1 cellular context compared by ENCODE assay signal in genomic region chr15:74889882-74890768, GRCh38.
TF ChIP-seq lines count a peak whose summit lies in the region.

A gene with protein sequence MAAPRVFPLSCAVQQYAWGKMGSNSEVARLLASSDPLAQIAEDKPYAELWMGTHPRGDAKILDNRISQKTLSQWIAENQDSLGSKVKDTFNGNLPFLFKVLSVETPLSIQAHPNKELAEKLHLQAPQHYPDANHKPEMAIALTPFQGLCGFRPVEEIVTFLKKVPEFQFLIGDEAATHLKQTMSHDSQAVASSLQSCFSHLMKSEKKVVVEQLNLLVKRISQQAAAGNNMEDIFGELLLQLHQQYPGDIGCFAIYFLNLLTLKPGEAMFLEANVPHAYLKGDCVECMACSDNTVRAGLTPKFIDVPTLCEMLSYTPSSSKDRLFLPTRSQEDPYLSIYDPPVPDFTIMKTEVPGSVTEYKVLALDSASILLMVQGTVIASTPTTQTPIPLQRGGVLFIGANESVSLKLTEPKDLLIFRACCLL (plus strand): TSS chr15:74890042. CDS start chr15:74890074, 32 bp downstream.

TF ChIP-seq in HepG2, 621 proteins besides CTCF, POLR2A, EP300 and RAD21 (continued from another document and continues in another):
- TF ChIP-seq ARID2 (CRISPR knock-in tag; IDR thresholded peaks at IDR 0.05; ENCODE audit: borderline replicate concordance), result no peak
- TF ChIP-seq DRAP1 (CRISPR knock-in tag; IDR thresholded peaks at IDR 0.05), result peak; percentile 93
- TF ChIP-seq GPN1 (CRISPR knock-in tag; IDR thresholded peaks at IDR 0.05; ENCODE audit: borderline replicate concordance), result no peak
- peak; percentile 87; the same call in 1 of the 2 replicates for TF ChIP-seq KAT7 (CRISPR knock-in tag; IDR thresholded peaks at IDR 0.05; ENCODE audit: borderline replicate concordance)
- TF ChIP-seq, protein P1, sequence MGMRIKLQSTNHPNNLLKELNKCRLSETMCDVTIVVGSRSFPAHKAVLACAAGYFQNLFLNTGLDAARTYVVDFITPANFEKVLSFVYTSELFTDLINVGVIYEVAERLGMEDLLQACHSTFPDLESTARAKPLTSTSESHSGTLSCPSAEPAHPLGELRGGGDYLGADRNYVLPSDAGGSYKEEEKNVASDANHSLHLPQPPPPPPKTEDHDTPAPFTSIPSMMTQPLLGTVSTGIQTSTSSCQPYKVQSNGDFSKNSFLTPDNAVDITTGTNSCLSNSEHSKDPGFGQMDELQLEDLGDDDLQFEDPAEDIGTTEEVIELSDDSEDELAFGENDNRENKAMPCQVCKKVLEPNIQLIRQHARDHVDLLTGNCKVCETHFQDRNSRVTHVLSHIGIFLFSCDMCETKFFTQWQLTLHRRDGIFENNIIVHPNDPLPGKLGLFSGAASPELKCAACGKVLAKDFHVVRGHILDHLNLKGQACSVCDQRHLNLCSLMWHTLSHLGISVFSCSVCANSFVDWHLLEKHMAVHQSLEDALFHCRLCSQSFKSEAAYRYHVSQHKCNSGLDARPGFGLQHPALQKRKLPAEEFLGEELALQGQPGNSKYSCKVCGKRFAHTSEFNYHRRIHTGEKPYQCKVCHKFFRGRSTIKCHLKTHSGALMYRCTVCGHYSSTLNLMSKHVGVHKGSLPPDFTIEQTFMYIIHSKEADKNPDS (CRISPR knock-in tag; IDR thresholded peaks at IDR 0.05), result no peak
- TF ChIP-seq BHLHE40 (IDR thresholded peaks at IDR 0.05; ENCODE audit: low read length), result no peak
- peak; percentile 62; the same call in 1 of the 2 replicates for TF ChIP-seq ZIK1 (CRISPR knock-in tag; IDR thresholded peaks at IDR 0.05; ENCODE audit: borderline replicate concordance, low read depth)
- TF ChIP-seq IRF1 (CRISPR knock-in tag; IDR thresholded peaks at IDR 0.05; ENCODE audit: low read depth), result no peak
- 0 out of 2 replicates have a peak, but pooled peaks have one; percentile 43 for TF ChIP-seq GFI1 (CRISPR knock-in tag; IDR thresholded peaks at IDR 0.05; ENCODE audit: borderline replicate concordance)
- no peak for TF ChIP-seq PRPF4 (IDR thresholded peaks at IDR 0.05; ENCODE audit: low read depth, low read length, poor library complexity, severe bottlenecking)
- peak; percentile 90 for TF ChIP-seq ZNF18 (CRISPR knock-in tag; IDR thresholded peaks at IDR 0.05; ENCODE audit: insufficient replicate concordance)
- TF ChIP-seq IRF2 (CRISPR knock-in tag; IDR thresholded peaks at IDR 0.05), result peak; percentile 91
- no peak for TF ChIP-seq GTF3A (CRISPR knock-in tag; conservative IDR thresholded peaks at IDR 0.05)
- TF ChIP-seq THAP8 (CRISPR knock-in tag; IDR thresholded peaks at IDR 0.05; ENCODE audit: borderline replicate concordance), result peak; percentile 82; the same call in 1 of the 2 replicates
- peak; percentile 98 for TF ChIP-seq PITX1 (CRISPR knock-in tag; IDR thresholded peaks at IDR 0.05)
- TF ChIP-seq ZNF746 (CRISPR knock-in tag; IDR thresholded peaks at IDR 0.05), result no peak
- no peak for TF ChIP-seq ZNF644 (CRISPR knock-in tag; IDR thresholded peaks at IDR 0.05; ENCODE audit: low read depth)
- TF ChIP-seq NR2F1 (CRISPR knock-in tag; IDR thresholded peaks at IDR 0.05), result peak in 1 of 2 experiments; percentile 26; a peak in 1 of 4 replicates
- TF ChIP-seq SOX5 (CRISPR knock-in tag; IDR thresholded peaks at IDR 0.05; ENCODE audit: borderline replicate concordance), result no peak; the same call in 1 of the 2 replicates
- 0 out of 2 replicates have a peak, but pooled peaks have one; percentile 53 for TF ChIP-seq TP53 (CRISPR knock-in tag; conservative IDR thresholded peaks at IDR 0.05)
- TF ChIP-seq KAT2B (IDR thresholded peaks at IDR 0.05; ENCODE audit: borderline replicate concordance, low read depth, low read length), result no peak
- TF ChIP-seq CCDC6 (CRISPR knock-in tag; IDR thresholded peaks at IDR 0.05), result no peak; the same call in 1 of the 2 replicates
- 0 out of 2 replicates have a peak, but pooled peaks have one; percentile 43 for TF ChIP-seq MLXIP (CRISPR knock-in tag; IDR thresholded peaks at IDR 0.05; ENCODE audit: borderline replicate concordance)
- TF ChIP-seq ZFP36L2 (CRISPR knock-in tag; IDR thresholded peaks at IDR 0.05), result no peak
- TF ChIP-seq, protein P2, sequence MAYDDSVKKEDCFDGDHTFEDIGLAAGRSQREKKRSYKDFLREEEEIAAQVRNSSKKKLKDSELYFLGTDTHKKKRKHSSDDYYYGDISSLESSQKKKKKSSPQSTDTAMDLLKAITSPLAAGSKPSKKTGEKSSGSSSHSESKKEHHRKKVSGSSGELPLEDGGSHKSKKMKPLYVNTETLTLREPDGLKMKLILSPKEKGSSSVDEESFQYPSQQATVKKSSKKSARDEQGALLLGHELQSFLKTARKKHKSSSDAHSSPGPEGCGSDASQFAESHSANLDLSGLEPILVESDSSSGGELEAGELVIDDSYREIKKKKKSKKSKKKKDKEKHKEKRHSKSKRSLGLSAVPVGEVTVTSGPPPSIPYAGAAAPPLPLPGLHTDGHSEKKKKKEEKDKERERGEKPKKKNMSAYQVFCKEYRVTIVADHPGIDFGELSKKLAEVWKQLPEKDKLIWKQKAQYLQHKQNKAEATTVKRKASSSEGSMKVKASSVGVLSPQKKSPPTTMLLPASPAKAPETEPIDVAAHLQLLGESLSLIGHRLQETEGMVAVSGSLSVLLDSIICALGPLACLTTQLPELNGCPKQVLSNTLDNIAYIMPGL (CRISPR knock-in tag; IDR thresholded peaks at IDR 0.05; ENCODE audit: borderline replicate concordance in 1 of 2, low read depth in 1 of 2), result peak; percentile 83 to 84
- peak; percentile 83 for TF ChIP-seq ZNF792 (CRISPR knock-in tag; IDR thresholded peaks at IDR 0.05)
- TF ChIP-seq, protein P3, sequence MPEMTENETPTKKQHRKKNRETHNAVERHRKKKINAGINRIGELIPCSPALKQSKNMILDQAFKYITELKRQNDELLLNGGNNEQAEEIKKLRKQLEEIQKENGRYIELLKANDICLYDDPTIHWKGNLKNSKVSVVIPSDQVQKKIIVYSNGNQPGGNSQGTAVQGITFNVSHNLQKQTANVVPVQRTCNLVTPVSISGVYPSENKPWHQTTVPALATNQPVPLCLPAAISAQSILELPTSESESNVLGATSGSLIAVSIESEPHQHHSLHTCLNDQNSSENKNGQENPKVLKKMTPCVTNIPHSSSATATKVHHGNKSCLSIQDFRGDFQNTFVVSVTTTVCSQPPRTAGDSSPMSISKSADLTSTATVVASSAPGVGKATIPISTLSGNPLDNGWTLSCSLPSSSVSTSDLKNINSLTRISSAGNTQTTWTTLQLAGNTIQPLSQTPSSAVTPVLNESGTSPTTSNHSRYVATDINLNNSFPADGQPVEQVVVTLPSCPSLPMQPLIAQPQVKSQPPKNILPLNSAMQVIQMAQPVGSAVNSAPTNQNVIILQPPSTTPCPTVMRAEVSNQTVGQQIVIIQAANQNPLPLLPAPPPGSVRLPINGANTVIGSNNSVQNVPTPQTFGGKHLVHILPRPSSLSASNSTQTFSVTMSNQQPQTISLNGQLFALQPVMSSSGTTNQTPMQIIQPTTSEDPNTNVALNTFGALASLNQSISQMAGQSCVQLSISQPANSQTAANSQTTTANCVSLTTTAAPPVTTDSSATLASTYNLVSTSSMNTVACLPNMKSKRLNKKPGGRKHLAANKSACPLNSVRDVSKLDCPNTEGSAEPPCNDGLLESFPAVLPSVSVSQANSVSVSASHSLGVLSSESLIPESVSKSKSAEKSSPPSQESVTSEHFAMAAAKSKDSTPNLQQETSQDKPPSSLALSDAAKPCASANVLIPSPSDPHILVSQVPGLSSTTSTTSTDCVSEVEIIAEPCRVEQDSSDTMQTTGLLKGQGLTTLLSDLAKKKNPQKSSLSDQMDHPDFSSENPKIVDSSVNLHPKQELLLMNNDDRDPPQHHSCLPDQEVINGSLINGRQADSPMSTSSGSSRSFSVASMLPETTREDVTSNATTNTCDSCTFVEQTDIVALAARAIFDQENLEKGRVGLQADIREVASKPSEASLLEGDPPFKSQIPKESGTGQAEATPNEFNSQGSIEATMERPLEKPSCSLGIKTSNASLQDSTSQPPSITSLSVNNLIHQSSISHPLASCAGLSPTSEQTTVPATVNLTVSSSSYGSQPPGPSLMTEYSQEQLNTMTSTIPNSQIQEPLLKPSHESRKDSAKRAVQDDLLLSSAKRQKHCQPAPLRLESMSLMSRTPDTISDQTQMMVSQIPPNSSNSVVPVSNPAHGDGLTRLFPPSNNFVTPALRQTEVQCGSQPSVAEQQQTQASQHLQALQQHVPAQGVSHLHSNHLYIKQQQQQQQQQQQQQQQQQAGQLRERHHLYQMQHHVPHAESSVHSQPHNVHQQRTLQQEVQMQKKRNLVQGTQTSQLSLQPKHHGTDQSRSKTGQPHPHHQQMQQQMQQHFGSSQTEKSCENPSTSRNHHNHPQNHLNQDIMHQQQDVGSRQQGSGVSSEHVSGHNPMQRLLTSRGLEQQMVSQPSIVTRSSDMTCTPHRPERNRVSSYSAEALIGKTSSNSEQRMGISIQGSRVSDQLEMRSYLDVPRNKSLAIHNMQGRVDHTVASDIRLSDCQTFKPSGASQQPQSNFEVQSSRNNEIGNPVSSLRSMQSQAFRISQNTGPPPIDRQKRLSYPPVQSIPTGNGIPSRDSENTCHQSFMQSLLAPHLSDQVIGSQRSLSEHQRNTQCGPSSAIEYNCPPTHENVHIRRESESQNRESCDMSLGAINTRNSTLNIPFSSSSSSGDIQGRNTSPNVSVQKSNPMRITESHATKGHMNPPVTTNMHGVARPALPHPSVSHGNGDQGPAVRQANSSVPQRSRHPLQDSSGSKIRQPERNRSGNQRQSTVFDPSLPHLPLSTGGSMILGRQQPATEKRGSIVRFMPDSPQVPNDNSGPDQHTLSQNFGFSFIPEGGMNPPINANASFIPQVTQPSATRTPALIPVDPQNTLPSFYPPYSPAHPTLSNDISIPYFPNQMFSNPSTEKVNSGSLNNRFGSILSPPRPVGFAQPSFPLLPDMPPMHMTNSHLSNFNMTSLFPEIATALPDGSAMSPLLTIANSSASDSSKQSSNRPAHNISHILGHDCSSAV (CRISPR knock-in tag; IDR thresholded peaks at IDR 0.05; ENCODE audit: borderline replicate concordance), result no peak
- peak; percentile 26; the same call in 1 of the 2 replicates for TF ChIP-seq KDM5A (IDR thresholded peaks at IDR 0.05; ENCODE audit: borderline replicate concordance, low read length)
- TF ChIP-seq PLRG1 (conservative IDR thresholded peaks at IDR 0.05), result no peak
- TF ChIP-seq ZNF589 (CRISPR knock-in tag; conservative IDR thresholded peaks at IDR 0.05), result peak; percentile 90; the same call in 1 of the 2 replicates
- peak; percentile 53; the same call in 1 of the 2 replicates for TF ChIP-seq SIN3A (IDR thresholded peaks at IDR 0.05; ENCODE audit: borderline replicate concordance, low read depth, low read length)
- no peak for TF ChIP-seq ZFYVE20 (CRISPR knock-in tag; IDR thresholded peaks at IDR 0.05; ENCODE audit: borderline replicate concordance, low read depth)
- no peak for TF ChIP-seq HMG20A (CRISPR knock-in tag; IDR thresholded peaks at IDR 0.05; ENCODE audit: borderline replicate concordance)
- peak; percentile 85 for TF ChIP-seq SAP130 (CRISPR knock-in tag; IDR thresholded peaks at IDR 0.05; ENCODE audit: low read depth)
- TF ChIP-seq GABPA (IDR thresholded peaks at IDR 0.05; ENCODE audit: low read depth, low read length), result no peak; the same call in 1 of the 2 replicates
- TF ChIP-seq GABPA (CRISPR knock-in tag; IDR thresholded peaks at IDR 0.05; ENCODE audit: low read depth), result peak; percentile 74
